ENCODE assay signal across 18 cellular contexts in the genomic region with DNA sequence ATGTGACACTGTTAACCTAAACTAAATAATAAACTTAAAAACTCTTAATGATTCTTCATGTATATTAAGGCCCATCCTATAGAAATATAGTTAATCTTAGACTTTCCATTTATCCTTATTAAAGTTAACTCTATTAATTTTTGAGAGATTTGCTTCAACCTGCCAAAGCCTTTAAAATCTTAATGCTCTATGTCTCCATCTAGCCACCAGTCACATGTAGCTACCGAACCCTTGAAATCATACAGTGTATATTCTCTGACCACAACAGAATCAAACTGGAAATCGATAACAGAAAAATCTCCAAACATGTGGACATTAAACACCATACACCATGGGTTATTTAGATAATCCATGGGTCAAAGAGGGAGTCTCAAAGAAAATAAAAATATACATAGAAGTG. TPM values are rescaled to one million over a fixed set of nuclear protein-coding genes. Genes with fewer than 3 reads are reported as not detected.
DNase-seq lines count a peak whose midpoint lies in the region; ATAC-seq, FAIRE-seq and TF ChIP-seq lines count a peak whose summit lies in the region.
"Had no signal": no experiment of that assay in that cellular context is flagged by ENCODE, and none has a peak within 500 bp of the region (broad histone marks: within the 10 kb centered on the region; RNA-seq: fewer than 3 reads in every experiment).

No MANE protein-coding gene starts in this region.

- POLR2A ChIA-PET in BJ (lab: Charles Lee), result no interaction called here

- no peaks in the 10 kb centered on the region for H3K9me3 ChIP-seq in hepatocyte (ENCODE audit: low read depth)
- H3K9me3 ChIP-seq: left lung, right lobe of liver had no signal

- H3K27me3 ChIP-seq in BJ (ENCODE audit: control insufficient read depth, insufficient read depth, low read length) (no peaks in the 10 kb centered on the region), brain microvascular endothelial cell (replicated peaks) (no peaks in the 10 kb centered on the region), hepatocyte (no peaks in the 10 kb centered on the region)
- H3K27me3 ChIP-seq: left lung, right lobe of liver had no signal

- 69% methylated on average over 2 of the region's 2 CpGs for WGBS in hepatocyte (ENCODE audit: low lambda C conversion rate, missing lambda C conversion rate)

- no peaks in the 10 kb centered on the region for H3K4me1 ChIP-seq in hepatocyte (ENCODE audit: insufficient read depth)
- H3K4me1 ChIP-seq: left lung, right lobe of liver had no signal

- no peak overlapping the region for H2AFZ ChIP-seq in hepatocyte

- H4K20me1 ChIP-seq in hepatocyte (ENCODE audit: insufficient read depth, poor library complexity, severe bottlenecking), result no peaks in the 10 kb centered on the region

- TF ChIP-seq POLR2A in GM12891 (IDR thresholded peaks at IDR 0.05; ENCODE audit: low read depth, low read length), result no peak

- no peaks in the 10 kb centered on the region for H3K79me2 ChIP-seq in hepatocyte

- CTCF ChIA-PET in BJ (lab: Yijun Ruan, JAX), result interaction anchor here (3.3 kb wide), 1 partner anchor 162 kb away, joined by 18 read pairs; no protein-coding TSS in a partner anchor

- H3K4me2 ChIP-seq in hepatocyte, result no peak overlapping the region

- TF ChIP-seq CTCF in BJ (IDR thresholded peaks at IDR 0.05; ENCODE audit: insufficient read depth, low read depth, low read length) (peak; percentile 42; the same call in 1 of the 2 replicates), LNCaP clone FGC (IDR thresholded peaks at IDR 0.05; ENCODE audit: control insufficient read depth, extremely low read depth, insufficient read depth) (peak; percentile 25; the same call in 1 of the 2 replicates), brain microvascular endothelial cell (IDR thresholded peaks at IDR 0.05; ENCODE audit: low read depth, low read length, missing control alignments) (peak; percentile 43), hepatocyte (IDR thresholded peaks at IDR 0.05; ENCODE audit: poor library complexity) (peak; percentile 18)

- in situ Hi-C loops in brain microvascular endothelial cell (cut with HindIII; ENCODE audit: low pct_ligation_motif_present, low sequenced_read_pairs), result no loop called here

- H3K27ac ChIP-seq in brain microvascular endothelial cell (no peak overlapping the region), hepatocyte (no peak overlapping the region)
- H3K27ac ChIP-seq: left lung, right lobe of liver had no signal

- FAIRE-seq in GM12891 (lab: Jason Lieb, UNC), result no peak

- H3K4me3 ChIP-seq in BJ (ENCODE audit: low read depth, low read length), result no peak overlapping the region
- H3K4me3 ChIP-seq in LNCaP clone FGC (ENCODE audit: low read depth, low read length), result no peak overlapping the region
- no peak overlapping the region for H3K4me3 ChIP-seq in brain microvascular endothelial cell (ENCODE audit: low read depth, low read length)
- no peak overlapping the region for H3K4me3 ChIP-seq in hepatocyte
- H3K4me3 ChIP-seq: left lung, right lobe of liver had no signal

- no peaks in the 10 kb centered on the region for H3K36me3 ChIP-seq in BJ (ENCODE audit: control insufficient read depth, insufficient read depth, low read length)
- H3K36me3 ChIP-seq in brain microvascular endothelial cell (replicated peaks), result no peaks in the 10 kb centered on the region
- no peaks in the 10 kb centered on the region for H3K36me3 ChIP-seq in hepatocyte (replicated peaks; ENCODE audit: insufficient read depth, low read depth)
- H3K36me3 ChIP-seq: left lung, right lobe of liver had no signal

- H3K9me2 ChIP-seq in hepatocyte (replicated peaks; ENCODE audit: insufficient read depth), result no peaks in the 10 kb centered on the region

- no peak for ATAC-seq in HG02759 (IDR thresholded peaks at IDR 0.05; ENCODE audit: unreplicated experiment)
- ATAC-seq: left lung, right lobe of liver had no signal

- DNase-seq in BJ (ENCODE audit: low read depth) (no peak), LNCaP clone FGC (ENCODE audit: low read depth) (no peak), brain microvascular endothelial cell (no peak), hepatocyte (ENCODE audit: low spot score) (no peak), GM12891 (ENCODE audit: insufficient read length, low spot score) (no peak), AG20443 (ENCODE audit: low spot score) (no peak)
- DNase-seq in activated naive CD4-positive, alpha-beta T cell treated with Interleukin-2 at 50 U/mL for 16 hours, result no peak
- DNase-seq: activated CD4-positive, alpha-beta T cell treated with anti-CD3 and anti-CD28 coated beads for 1 hour; activated T-cell treated with anti-CD3 and anti-CD28 coated beads, Interleukin-2, amount 50 U/mL, for 1 hour; CD4-positive, CD25-positive, alpha-beta regulatory T cell; H7; hippocampal formation; left lung; naive B cell; NK-92 treated with Interleukin-12 subunit alpha and Interleukin-12 subunit beta, amount 100 ng/mL, for 24 hours; right lobe of liver; stimulated activated naive CD4-positive, alpha-beta T cell treated with Interleukin-2 at 50 U/mL for 16 hours had no signal

TF ChIP-seq in GM12891, 5 proteins besides CTCF, POLR2A, EP300 and RAD21:
- no peak for TF ChIP-seq PAX5 (IDR thresholded peaks at IDR 0.05; ENCODE audit: insufficient read depth, low read length, severe bottlenecking)
- TF ChIP-seq POLR2AphosphoS5 (IDR thresholded peaks at IDR 0.05; ENCODE audit: low read depth, low read length), result no peak
- no peak for TF ChIP-seq POU2F2 (IDR thresholded peaks at IDR 0.05; ENCODE audit: low read depth, low read length)
- no peak for TF ChIP-seq SPI1 (IDR thresholded peaks at IDR 0.05; ENCODE audit: low read depth, low read length)
- no peak for TF ChIP-seq TAF1 (IDR thresholded peaks at IDR 0.05; ENCODE audit: low read depth, low read length)

RNA-seq across cellular contexts. Expression of gene ASZ1, which starts 51.9 kb away (rescaled TPM):
- polyA plus RNA-seq in BJ (2011; rRNA removed) (not detected in 2 replicates), hepatocyte (0.10 and 0.28 TPM in 2 replicates)
- polyA minus RNA-seq in BJ (2011; rRNA and poly(A)+ RNA removed), result not detected in 2 replicates
- total RNA-seq in hepatocyte, result not detected in 2 replicates
- not detected for polyA plus RNA-seq in GM12891 (2012; ENCODE audit: low read depth, missing spikeins)
- total RNA-seq: CD4-positive, CD25-positive, alpha-beta regulatory T cell; H7; right lobe of liver had no signal
- polyA plus RNA-seq: CD4-positive, CD25-positive, alpha-beta regulatory T cell had no signal

RNA-seq across cellular contexts. Expression of gene WNT2, which starts 52.5 kb away (rescaled TPM):
- 7.7 and 8.4 TPM in 2 replicates for polyA plus RNA-seq in BJ (2011; rRNA removed)
- 4.1 and 7.2 TPM in 2 replicates for polyA minus RNA-seq in BJ (2011; rRNA and poly(A)+ RNA removed)
- 16.3 and 17.6 TPM in 2 replicates for total RNA-seq in hepatocyte
- 26.3 and 32.6 TPM in 2 replicates for polyA plus RNA-seq in hepatocyte
- polyA plus RNA-seq in GM12891 (2012; ENCODE audit: low read depth, missing spikeins), result 0.04 TPM
- total RNA-seq: CD4-positive, CD25-positive, alpha-beta regulatory T cell; H7 had no signal
- polyA plus RNA-seq: CD4-positive, CD25-positive, alpha-beta regulatory T cell had no signal
